20 cellular contexts compared by ENCODE assay signal in the genomic region with DNA sequence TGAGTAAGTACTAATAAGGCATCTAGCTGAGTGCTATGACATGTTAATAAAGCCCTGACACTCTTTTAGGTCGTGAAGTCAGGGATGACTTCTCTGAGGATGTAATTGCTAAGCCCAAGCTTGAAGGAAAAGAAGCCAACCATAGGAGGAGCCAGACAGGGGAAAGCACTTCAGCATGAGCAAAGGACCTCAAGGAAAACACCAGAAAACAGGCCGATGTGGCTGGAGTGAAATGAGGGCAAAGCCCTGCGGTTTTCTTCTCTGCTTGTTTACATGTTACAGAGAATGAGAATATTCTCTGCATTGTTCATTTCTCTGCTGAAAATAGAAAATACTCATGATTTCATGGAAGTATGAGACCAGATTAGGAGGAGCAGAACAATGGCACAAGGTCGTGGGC.
"Had no signal": no experiment of that assay in that cellular context is flagged by ENCODE, and none has a peak within 500 bp of the region (broad histone marks: within the 10 kb centered on the region; RNA-seq: fewer than 3 reads in every experiment).

No MANE protein-coding gene starts in this region.

- H3K36me3 ChIP-seq: gastroesophageal sphincter, left ventricle myocardium inferior, suprapubic skin, tibial artery, upper lobe of left lung, uterus had no signal

- DNase-seq: cortex of kidney; dorsolateral prefrontal cortex; effector CD8-positive, alpha-beta T cell; glutamatergic neuron; kidney; left cardiac atrium; left ventricle myocardium inferior; mesenchymal stem cell; naive B cell; occipital lobe; small intestine; stimulated activated CD4-positive, alpha-beta T cell treated with anti-CD3 and anti-CD28 coated beads, Interleukin-2, amount 100 ng/mL, for 48 hours; stimulated activated naive CD4-positive, alpha-beta T cell treated with Interleukin-2 at 50 U/mL for 16 hours; tibial artery; upper lobe of left lung; uterus had no signal

- H3K4me1 ChIP-seq: gastroesophageal sphincter, left ventricle myocardium inferior, parathyroid adenoma, suprapubic skin, tibial artery, upper lobe of left lung, uterus had no signal

- H3K4me3 ChIP-seq: dorsolateral prefrontal cortex, gastroesophageal sphincter, left ventricle myocardium inferior, lung, suprapubic skin, tibial artery, upper lobe of left lung, uterus had no signal

- H3K27ac ChIP-seq: dorsolateral prefrontal cortex, gastroesophageal sphincter, left ventricle myocardium inferior, parathyroid adenoma, suprapubic skin, tibial artery, upper lobe of left lung, uterus had no signal

- H3K9me3 ChIP-seq: suprapubic skin, tibial artery, upper lobe of left lung, uterus had no signal

- H3K27me3 ChIP-seq: gastroesophageal sphincter, suprapubic skin, tibial artery, upper lobe of left lung, uterus had no signal

- H3K9ac ChIP-seq: parathyroid adenoma had no signal
